In genomic region chr15:70480196-70480856, GRCh38 we compare ENCODE assay signal across 11 cellular contexts.
DNase-seq lines count a peak whose midpoint lies in the region; ATAC-seq and TF ChIP-seq lines count a peak whose summit lies in the region.
"Had no signal": no experiment of that assay in that cellular context is flagged by ENCODE, and none has a peak within 500 bp of the region (broad histone marks: within the 10 kb centered on the region; RNA-seq: fewer than 3 reads in every experiment).

No MANE protein-coding gene starts in this region.

- peak overlapping the region; percentile 17 for H3K4me3 Mint-ChIP-seq in CD4-positive, alpha-beta T cell
- H3K4me3 Mint-ChIP-seq in activated CD4-positive, alpha-beta memory T cell treated with anti-CD3 and anti-CD28 coated beads, Interleukin-2, amount 10 ng/mL, durations not matched to agents 7 days and 5 days, result no peak overlapping the region
- H3K4me3 Mint-ChIP-seq in naive thymus-derived CD8-positive, alpha-beta T cell, result peak overlapping the region in 9 of 10 donors; percentile 7 to 77 (median 58)
- no peak overlapping the region for H3K4me3 Mint-ChIP-seq in nephron progenitor cell

- peaks cover 4 to 13% (median 5%) of the 10 kb centered on the region in 3 donors for H3K4me1 ChIP-seq in esophagus squamous epithelium
- H3K4me1 ChIP-seq in ovary (ENCODE audit: insufficient read depth), result no peaks in the 10 kb centered on the region

- no peak for TF ChIP-seq POLR2A in esophagus squamous epithelium (IDR thresholded peaks at IDR 0.05)
- no peak for TF ChIP-seq POLR2A in ovary (IDR thresholded peaks at IDR 0.05)

- H3K4me1 Mint-ChIP-seq in CD4-positive, alpha-beta T cell (ENCODE audit: low read depth), result peaks cover 36% of the 10 kb centered on the region
- peaks cover 33% of the 10 kb centered on the region for H3K4me1 Mint-ChIP-seq in activated CD4-positive, alpha-beta memory T cell treated with anti-CD3 and anti-CD28 coated beads, Interleukin-2, amount 10 ng/mL, durations not matched to agents 7 days and 5 days
- H3K4me1 Mint-ChIP-seq in naive thymus-derived CD8-positive, alpha-beta T cell, result peaks cover 28 to 44% (median 38%) of the 10 kb centered on the region in 4 donors
- peaks cover 11% of the 10 kb centered on the region for H3K4me1 Mint-ChIP-seq in nephron progenitor cell

- TF ChIP-seq CTCF in CD4-positive, alpha-beta T cell (IDR thresholded peaks at IDR 0.05), result no peak
- TF ChIP-seq CTCF in esophagus squamous epithelium (IDR thresholded peaks at IDR 0.05) (no peak), ovary (IDR thresholded peaks at IDR 0.05) (no peak), nephron progenitor cell (IDR thresholded peaks at IDR 0.05) (no peak)

- H3K4me3 ChIP-seq in esophagus squamous epithelium (no peak overlapping the region), ovary (no peak overlapping the region)

- H3K27me3 ChIP-seq in CD4-positive, alpha-beta T cell (ENCODE audit: control insufficient read depth, insufficient read depth, low read length), result no peaks in the 10 kb centered on the region
- peaks cover 0 to 67% (median 0%) of the 10 kb centered on the region in 4 donors for H3K27me3 ChIP-seq in esophagus squamous epithelium
- no peaks in the 10 kb centered on the region for H3K27me3 ChIP-seq in ovary

- peak; percentile 83 for ATAC-seq in CD4-positive, alpha-beta T cell (ENCODE audit: poor library complexity)
- peak; percentile 75 to 86 for ATAC-seq in naive thymus-derived CD8-positive, alpha-beta T cell
- ATAC-seq: PC-3 had no signal

- peak in 7 of 10 experiments; percentile 27 to 46 (median 35) for DNase-seq in CD4-positive, alpha-beta T cell
- DNase-seq in activated CD4-positive, alpha-beta memory T cell treated with anti-CD3 and anti-CD28 coated beads, Interleukin-2, amount 10 ng/mL, durations not matched to agents 7 days and 5 days, result peak; percentile 77
- peak in 4 of 10 donors; percentile 20 to 38 (median 31) for DNase-seq in naive thymus-derived CD8-positive, alpha-beta T cell
- DNase-seq in esophagus squamous epithelium (lab: John Stamatoyannopoulos, UW) (no peak), ovary (no peak), D341Med (ENCODE audit: low spot score) (no peak), nephron progenitor cell (no peak)
- DNase-seq: PC-3 had no signal

- WGBS in esophagus squamous epithelium, 2 donors, result 63 to 85% methylated on average over 3 to 5 of the region's 7 CpGs
- WGBS in ovary, 3 donors, result 90 to 91% (median 91%) methylated on average over 7 of the region's 7 CpGs

- TF ChIP-seq EP300 in ovary (IDR thresholded peaks at IDR 0.05), result no peak

- no peak overlapping the region for H3K27ac ChIP-seq in CD4-positive, alpha-beta T cell (ENCODE audit: low read depth, low read length)
- H3K27ac ChIP-seq in KOPT-K1 (ENCODE audit: low read depth, low read length, poor library complexity, severe bottlenecking) (peak overlapping the region; percentile 56), esophagus squamous epithelium (no peak overlapping the region), ovary (no peak overlapping the region)
- H3K27ac ChIP-seq: C4-2B had no signal

- CTCF ChIA-PET in CD4-positive, alpha-beta T cell (lab: Charles Lee), result interaction anchor here (0.6 to 1.0 kb wide), 2 partner anchors 13 to 17 kb away, joined by 3 read pairs; no protein-coding TSS in a partner anchor
- CTCF ChIA-PET in activated CD4-positive, alpha-beta memory T cell treated with anti-CD3 and anti-CD28 coated beads, Interleukin-2, amount 10 ng/mL, durations not matched to agents 7 days and 5 days (lab: Charles Lee), result interaction anchor here (2.3 to 3.6 kb wide), 2 partner anchors 12 to 14 kb away, joined by 8 to 16 read pairs; no protein-coding TSS in a partner anchor

- intact Hi-C loops in CD4-positive, alpha-beta T cell (cut with DNase I, micrococcal nuclease), result loop anchor here in 1 of 2 experiments (1.0 to 10.0 kb wide), 2 partner anchors 12 to 726 kb away; no protein-coding TSS in a partner anchor
- intact Hi-C loops in esophagus squamous epithelium (cut with DNase I) (loop anchor here (10.0 kb wide), 1 partner anchor 1006 kb away; no protein-coding TSS in a partner anchor), ovary (cut with DNase I) (loop anchor here in 1 of 4 donors (10.0 kb wide), 1 partner anchor 1006 kb away; no protein-coding TSS in a partner anchor)

- no peaks in the 10 kb centered on the region for H3K9me3 Mint-ChIP-seq in CD4-positive, alpha-beta T cell
- peaks cover 7% of the 10 kb centered on the region for H3K9me3 Mint-ChIP-seq in activated CD4-positive, alpha-beta memory T cell treated with anti-CD3 and anti-CD28 coated beads, Interleukin-2, amount 10 ng/mL, durations not matched to agents 7 days and 5 days
- H3K9me3 Mint-ChIP-seq in naive thymus-derived CD8-positive, alpha-beta T cell, result no peaks in the 10 kb centered on the region
- H3K9me3 Mint-ChIP-seq in nephron progenitor cell, result no peaks in the 10 kb centered on the region
- H3K9me3 Mint-ChIP-seq: memory B cell had no signal

- H3K27ac Mint-ChIP-seq in CD4-positive, alpha-beta T cell, result no peak overlapping the region
- H3K27ac Mint-ChIP-seq in activated CD4-positive, alpha-beta memory T cell treated with anti-CD3 and anti-CD28 coated beads, Interleukin-2, amount 10 ng/mL, durations not matched to agents 7 days and 5 days, result no peak overlapping the region
- peak overlapping the region in 6 of 10 donors; percentile 35 to 74 (median 56) for H3K27ac Mint-ChIP-seq in naive thymus-derived CD8-positive, alpha-beta T cell
- H3K27ac Mint-ChIP-seq in nephron progenitor cell, result no peak overlapping the region
- H3K27ac Mint-ChIP-seq: memory B cell had no signal

- POLR2A ChIA-PET in CD4-positive, alpha-beta T cell (lab: Charles Lee), result interaction anchor here (0.7 to 1.6 kb wide), 6 partner anchors 9 to 79 kb away, joined by 3 to 6 read pairs (median 4); no protein-coding TSS in a partner anchor
- POLR2A ChIA-PET in activated CD4-positive, alpha-beta memory T cell treated with anti-CD3 and anti-CD28 coated beads, Interleukin-2, amount 10 ng/mL, durations not matched to agents 7 days and 5 days (lab: Charles Lee), result interaction anchor here (1.0 to 4.4 kb wide), 8 partner anchors 10 to 768 kb away, joined by 3 to 34 read pairs (median 4); no protein-coding TSS in a partner anchor
- POLR2A ChIA-PET in naive thymus-derived CD8-positive, alpha-beta T cell (lab: Charles Lee), result interaction anchor here (0.7 to 1.6 kb wide), 2 partner anchors 12 to 48 kb away, joined by 4 to 5 read pairs; no protein-coding TSS in a partner anchor

- no peaks in the 10 kb centered on the region for H3K9me3 ChIP-seq in CD4-positive, alpha-beta T cell (ENCODE audit: control insufficient read depth, low read length)
- H3K9me3 ChIP-seq in KOPT-K1 (ENCODE audit: insufficient read depth, low read length, poor library complexity, severe bottlenecking), result no peaks in the 10 kb centered on the region
- no peaks in the 10 kb centered on the region for H3K9me3 ChIP-seq in esophagus squamous epithelium
- H3K9me3 ChIP-seq in ovary, result no peaks in the 10 kb centered on the region

- no peaks in the 10 kb centered on the region for H3K36me3 ChIP-seq in KOPT-K1 (ENCODE audit: insufficient read depth, low read length)
- H3K36me3 ChIP-seq in esophagus squamous epithelium, result no peaks in the 10 kb centered on the region
- H3K36me3 ChIP-seq in ovary, result no peaks in the 10 kb centered on the region

- H3K36me3 Mint-ChIP-seq in CD4-positive, alpha-beta T cell (ENCODE audit: low read depth), result no peaks in the 10 kb centered on the region
- H3K36me3 Mint-ChIP-seq in activated CD4-positive, alpha-beta memory T cell treated with anti-CD3 and anti-CD28 coated beads, Interleukin-2, amount 10 ng/mL, durations not matched to agents 7 days and 5 days (ENCODE audit: low read depth), result peaks cover 9% of the 10 kb centered on the region
- no peaks in the 10 kb centered on the region for H3K36me3 Mint-ChIP-seq in naive thymus-derived CD8-positive, alpha-beta T cell
- no peaks in the 10 kb centered on the region for H3K36me3 Mint-ChIP-seq in nephron progenitor cell (ENCODE audit: low read depth)

- peaks cover 14% of the 10 kb centered on the region for H3K27me3 Mint-ChIP-seq in CD4-positive, alpha-beta T cell
- H3K27me3 Mint-ChIP-seq in activated CD4-positive, alpha-beta memory T cell treated with anti-CD3 and anti-CD28 coated beads, Interleukin-2, amount 10 ng/mL, durations not matched to agents 7 days and 5 days, result peaks cover 73% of the 10 kb centered on the region
- H3K27me3 Mint-ChIP-seq in naive thymus-derived CD8-positive, alpha-beta T cell, result peaks cover 14 to 38% (median 20%) of the 10 kb centered on the region in 5 donors
- H3K27me3 Mint-ChIP-seq in nephron progenitor cell (ENCODE audit: low read depth, poor library complexity), result peaks cover 32% of the 10 kb centered on the region
- H3K27me3 Mint-ChIP-seq: memory B cell had no signal

Comparison
In these comparisons a context has a peak if more than half of its experiments do, and no peak if none do; other contexts are left out.
1. DNase-seq: peak in CD4-positive, alpha-beta T cell (7 of 10) and activated CD4-positive, alpha-beta memory T cell treated with anti-CD3 and anti-CD28 coated beads, Interleukin-2, amount 10 ng/mL, durations not matched to agents 7 days and 5 days (single experiment); none in esophagus squamous epithelium (single experiment), ovary (0 of 5), D341Med (single experiment) and nephron progenitor cell (single experiment).
2. H3K27ac Mint-ChIP-seq: peak in naive thymus-derived CD8-positive, alpha-beta T cell (6 of 10); none in CD4-positive, alpha-beta T cell (single experiment), activated CD4-positive, alpha-beta memory T cell treated with anti-CD3 and anti-CD28 coated beads, Interleukin-2, amount 10 ng/mL, durations not matched to agents 7 days and 5 days (single experiment) and nephron progenitor cell (single experiment).
3. H3K4me3 Mint-ChIP-seq: peak in CD4-positive, alpha-beta T cell (single experiment) and naive thymus-derived CD8-positive, alpha-beta T cell (9 of 10); none in activated CD4-positive, alpha-beta memory T cell treated with anti-CD3 and anti-CD28 coated beads, Interleukin-2, amount 10 ng/mL, durations not matched to agents 7 days and 5 days (single experiment) and nephron progenitor cell (single experiment).